In the genomic region with DNA sequence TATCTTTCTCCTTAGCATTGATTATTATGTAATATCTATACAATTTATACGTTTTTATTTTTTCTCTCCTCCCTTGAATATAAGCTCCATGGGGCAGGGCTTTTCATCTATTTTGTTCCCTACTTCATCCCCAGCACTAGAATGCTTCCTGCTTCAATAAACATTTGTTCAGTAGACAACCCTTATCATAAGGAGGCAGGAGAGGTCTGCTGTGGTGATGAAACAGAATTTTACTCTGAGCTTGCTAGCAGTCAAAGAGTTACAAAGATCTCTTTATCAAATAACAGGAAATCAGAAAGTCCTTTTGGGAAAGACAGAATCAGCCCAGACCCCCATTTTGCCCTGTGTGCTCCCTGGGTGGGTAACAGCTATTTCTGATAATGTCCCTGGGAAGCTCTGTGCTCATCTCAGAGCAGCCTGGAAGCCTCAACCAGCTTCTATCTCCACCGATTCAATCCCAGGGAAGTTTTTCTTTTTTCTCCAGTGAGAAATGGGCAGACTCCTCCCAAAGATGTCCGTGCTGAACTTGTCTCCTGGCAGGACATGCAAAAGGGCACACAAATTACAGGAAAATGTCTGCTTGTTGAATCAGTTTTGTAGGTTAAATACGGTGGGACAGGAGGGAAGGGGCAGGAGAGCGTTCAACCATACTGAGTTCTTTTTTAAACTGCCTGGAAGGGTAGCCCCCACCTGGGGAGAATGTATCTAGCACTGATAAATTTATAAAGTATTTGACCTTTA, we compare ENCODE assay signal across 16 cellular contexts.
DNase-seq lines count a peak whose midpoint lies in the region; ATAC-seq and TF ChIP-seq lines count a peak whose summit lies in the region.
"Had no signal": no experiment of that assay in that cellular context is flagged by ENCODE, and none has a peak within 500 bp of the region (broad histone marks: within the 10 kb centered on the region; RNA-seq: fewer than 3 reads in every experiment).

No MANE protein-coding gene starts in this region.

- DNase-seq in breast epithelium (ENCODE audit: low spot score in 2 of 2): no peak
- no peak for DNase-seq in mammary epithelial cell
- DNase-seq in endodermal cell: peak; percentile 35
- DNase-seq in neural progenitor cell (ENCODE audit: low spot score): no peak
- DNase-seq in tibial artery: no peak
- DNase-seq in GOT3 (lab: John Stamatoyannopoulos, UW): no peak
- DNase-seq in posterior cingulate gyrus: no peak
- DNase-seq: activated CD8-positive, alpha-beta memory T cell treated with anti-CD3 and anti-CD28 coated beads, Interleukin-2, amount 50 U/mL, for 48 hours; GDM1; IMR-90; midbrain; NCI-H1048 had no signal

- H3K4me1 ChIP-seq in breast epithelium (peaks cover 15 to 21% of the 10 kb centered on the region in 2 donors), mammary epithelial cell (ENCODE audit: insufficient read depth, low read length) (peaks cover 17% of the 10 kb centered on the region), endodermal cell (ENCODE audit: control insufficient read depth, insufficient read depth, low read length) (peaks cover 25% of the 10 kb centered on the region), neural progenitor cell (peaks cover 41% of the 10 kb centered on the region), tibial artery (peaks cover 0 to 65% (median 49%) of the 10 kb centered on the region in 4 donors)

- H3K9ac ChIP-seq in mammary epithelial cell (ENCODE audit: insufficient read depth, low read length) (no peak overlapping the region), endodermal cell (ENCODE audit: extremely low read depth, low read length, poor library complexity, severe bottlenecking) (no peak overlapping the region), neural progenitor cell (no peak overlapping the region)

- peaks cover 2% of the 10 kb centered on the region for H3K27me3 Mint-ChIP-seq in endodermal cell (ENCODE audit: insufficient read depth)
- H3K27me3 Mint-ChIP-seq in neural progenitor cell (ENCODE audit: insufficient read depth, low read depth): peaks cover 14% of the 10 kb centered on the region

- H3K4me3 Mint-ChIP-seq in endodermal cell: no peak overlapping the region
- H3K4me3 Mint-ChIP-seq in neural progenitor cell: no peak overlapping the region
- H3K4me3 Mint-ChIP-seq: stimulated activated memory B cell treated with anti-CD40 and anti-IgM and Interleukin-4, amounts not matched to agents 10 μg/mL and 1 μg/mL and 100 μg/mL, for 72 hours had no signal

- in situ Hi-C loops in mammary epithelial cell (cut with MboI; ENCODE audit: low sequenced_read_pairs in 2 of 2): no loop called here

- H3K27ac Mint-ChIP-seq in endodermal cell (no peak overlapping the region), neural progenitor cell (peak overlapping the region; percentile 90)
- H3K27ac Mint-ChIP-seq: activated naive CD4-positive, alpha-beta T cell treated with anti-CD3 and anti-CD28 coated beads, Interleukin-2, amount 50 U/mL, for 72 hours; stimulated activated memory B cell treated with anti-CD40 and anti-IgM and Interleukin-4, amounts not matched to agents 10 μg/mL and 1 μg/mL and 100 μg/mL, for 72 hours had no signal

- peak overlapping the region; percentile 62 to 92 for H3K27ac ChIP-seq in breast epithelium
- no peak overlapping the region for H3K27ac ChIP-seq in mammary epithelial cell (ENCODE audit: insufficient read depth, low read depth, low read length)
- H3K27ac ChIP-seq in endodermal cell (ENCODE audit: low read depth, low read length): peak overlapping the region; percentile 80
- H3K27ac ChIP-seq in neural progenitor cell: no peak overlapping the region
- peak overlapping the region; percentile 79 to 81 for H3K27ac ChIP-seq in tibial artery

- TF ChIP-seq POLR2A in breast epithelium (IDR thresholded peaks at IDR 0.05): no peak

- no peaks in the 10 kb centered on the region for H3K9me3 ChIP-seq in breast epithelium
- no peaks in the 10 kb centered on the region for H3K9me3 ChIP-seq in mammary epithelial cell (replicated peaks; ENCODE audit: insufficient read depth, low read length)
- no peaks in the 10 kb centered on the region for H3K9me3 ChIP-seq in endodermal cell (ENCODE audit: control insufficient read depth, low read length)
- H3K9me3 ChIP-seq in neural progenitor cell (ENCODE audit: low read depth): no peaks in the 10 kb centered on the region
- no peaks in the 10 kb centered on the region for H3K9me3 ChIP-seq in tibial artery

- H3K27me3 ChIP-seq in breast epithelium: no peaks in the 10 kb centered on the region
- H3K27me3 ChIP-seq in mammary epithelial cell (ENCODE audit: insufficient read depth, low read length): peaks cover 5% of the 10 kb centered on the region
- H3K27me3 ChIP-seq in endodermal cell (ENCODE audit: control insufficient read depth, insufficient read depth, low read length, poor library complexity, severe bottlenecking): peaks cover 12% of the 10 kb centered on the region
- H3K27me3 ChIP-seq in neural progenitor cell: no peaks in the 10 kb centered on the region
- H3K27me3 ChIP-seq in tibial artery: no peaks in the 10 kb centered on the region

- H3K36me3 Mint-ChIP-seq in endodermal cell (ENCODE audit: low read depth) (no peaks in the 10 kb centered on the region), neural progenitor cell (no peaks in the 10 kb centered on the region)
- H3K36me3 Mint-ChIP-seq: activated naive CD4-positive, alpha-beta T cell treated with anti-CD3 and anti-CD28 coated beads, Interleukin-2, amount 50 U/mL, for 72 hours; stimulated activated memory B cell treated with anti-CD40 and anti-IgM and Interleukin-4, amounts not matched to agents 10 μg/mL and 1 μg/mL and 100 μg/mL, for 72 hours had no signal

- no peak for ATAC-seq in GM21619 (IDR thresholded peaks at IDR 0.05; ENCODE audit: unreplicated experiment)
- ATAC-seq: activated CD4-positive, CD25-positive, alpha-beta regulatory T cell treated with anti-CD3 and anti-CD28 coated beads, Interleukin-2, amount 50 U/mL, for 24 hours; activated naive CD4-positive, alpha-beta T cell treated with anti-CD3 and anti-CD28 coated beads, Interleukin-2, amount 50 U/mL, for 72 hours; stimulated activated memory B cell treated with anti-CD40 and anti-IgM and Interleukin-4, amounts not matched to agents 10 μg/mL and 1 μg/mL and 100 μg/mL, for 72 hours had no signal

- H3K79me2 ChIP-seq in mammary epithelial cell (ENCODE audit: insufficient read depth, low read length) (no peaks in the 10 kb centered on the region), neural progenitor cell (ENCODE audit: low read depth) (no peaks in the 10 kb centered on the region)

- CTCF ChIA-PET in mammary epithelial cell (lab: Charles Lee; ENCODE audit: low non-redundant PET): no interaction called here

- BruUV-seq in mammary epithelial cell (replicated peaks; lab: Mats Ljungman, UMichigan): no TSS peak

- dilution Hi-C loops in mammary epithelial cell (cut with HindIII; ENCODE audit: low sequenced_read_pairs): no loop called here

- H3K4me3 ChIP-seq in breast epithelium: no peak overlapping the region
- no peak overlapping the region for H3K4me3 ChIP-seq in mammary epithelial cell (replicated peaks in 1 of 3; ENCODE audit: insufficient read depth in 1 of 3, low read depth in 2 of 3, low read length in 3 of 3)
- H3K4me3 ChIP-seq in endodermal cell (ENCODE audit: low read length): no peak overlapping the region
- H3K4me3 ChIP-seq in neural progenitor cell: no peak overlapping the region
- no peak overlapping the region for H3K4me3 ChIP-seq in tibial artery

- H3K4me2 ChIP-seq in mammary epithelial cell (ENCODE audit: insufficient read depth, low read depth, low read length): no peak overlapping the region
- H3K4me2 ChIP-seq in neural progenitor cell: no peak overlapping the region

- no peaks in the 10 kb centered on the region for H3K36me3 ChIP-seq in breast epithelium
- no peaks in the 10 kb centered on the region for H3K36me3 ChIP-seq in mammary epithelial cell (ENCODE audit: insufficient read depth, low read length)
- no peaks in the 10 kb centered on the region for H3K36me3 ChIP-seq in endodermal cell (ENCODE audit: control insufficient read depth, insufficient read depth, low read length)
- no peaks in the 10 kb centered on the region for H3K36me3 ChIP-seq in neural progenitor cell
- H3K36me3 ChIP-seq in tibial artery: no peaks in the 10 kb centered on the region

- H2AFZ ChIP-seq in mammary epithelial cell (ENCODE audit: low read depth, low read length) (no peak overlapping the region), neural progenitor cell (replicated peaks) (peak overlapping the region; percentile 12)

- no peak for TF ChIP-seq CTCF in breast epithelium (IDR thresholded peaks at IDR 0.05)
- TF ChIP-seq CTCF in mammary epithelial cell (conservative IDR thresholded peaks at IDR 0.05 in 1 of 2, IDR thresholded peaks at IDR 0.05 in 1 of 2; ENCODE audit: extremely low read depth in 1 of 2, insufficient read depth in 1 of 2, low read depth in 1 of 2, low read length in 2 of 2): no peak
- TF ChIP-seq CTCF in endodermal cell (conservative IDR thresholded peaks at IDR 0.05): no peak
- no peak for TF ChIP-seq CTCF in neural progenitor cell (IDR thresholded peaks at IDR 0.05)
- no peak for TF ChIP-seq CTCF in tibial artery (IDR thresholded peaks at IDR 0.05)

- H4K20me1 ChIP-seq in mammary epithelial cell (ENCODE audit: insufficient read depth, low read length) (no peaks in the 10 kb centered on the region), neural progenitor cell (ENCODE audit: low read depth) (no peaks in the 10 kb centered on the region)

- intact Hi-C loops in breast epithelium (cut with DNase I; ENCODE audit: low total_unique reads) (no loop called here), mammary epithelial cell (cut with micrococcal nuclease) (no loop called here), tibial artery (cut with DNase I; ENCODE audit: low total_unique reads) (loop anchor here (10.0 kb wide), 1 partner anchor 48 kb away; no protein-coding TSS in a partner anchor), posterior cingulate gyrus (cut with DNase I) (loop anchor here (10.0 kb wide), 2 partner anchors 82 to 88 kb away; partner anchors contain the start of gene PKDCC)

- H3K9me3 Mint-ChIP-seq in endodermal cell: no peaks in the 10 kb centered on the region
- H3K9me3 Mint-ChIP-seq in neural progenitor cell: no peaks in the 10 kb centered on the region
- H3K9me3 Mint-ChIP-seq: activated naive CD4-positive, alpha-beta T cell treated with anti-CD3 and anti-CD28 coated beads, Interleukin-2, amount 50 U/mL, for 72 hours; stimulated activated memory B cell treated with anti-CD40 and anti-IgM and Interleukin-4, amounts not matched to agents 10 μg/mL and 1 μg/mL and 100 μg/mL, for 72 hours had no signal

- H3F3A ChIP-seq in neural progenitor cell (ENCODE audit: low read depth): no peaks in the 10 kb centered on the region

- 70% methylated on average over 5 of the region's 5 CpGs for WGBS in mammary epithelial cell (ENCODE audit: low coverage, missing lambda C conversion rate)
- 49 to 78% methylated on average over 4 to 5 of the region's 5 CpGs for WGBS in endodermal cell (ENCODE audit: insufficient coverage in 1 of 2, insufficient read length in 1 of 2), 2 experiments

- H3K4me1 Mint-ChIP-seq in endodermal cell (peaks cover 46% of the 10 kb centered on the region), neural progenitor cell (peaks cover 42% of the 10 kb centered on the region)
- H3K4me1 Mint-ChIP-seq: stimulated activated memory B cell treated with anti-CD40 and anti-IgM and Interleukin-4, amounts not matched to agents 10 μg/mL and 1 μg/mL and 100 μg/mL, for 72 hours had no signal

Comparison
In these comparisons a context has a peak if more than half of its experiments do, and no peak if none do; other contexts are left out.
1. H3K27ac ChIP-seq: peak in breast epithelium (2 of 2), endodermal cell (single experiment) and tibial artery (2 of 2); none in mammary epithelial cell (single experiment) and neural progenitor cell (single experiment).
2. intact Hi-C loops: an anchor here in tibial artery (10.0 kb wide) and posterior cingulate gyrus (10.0 kb wide); none called in breast epithelium and mammary epithelial cell.